In genomic region chr11:6482431-6482830, GRCh38 we compare ENCODE assay signal across 2 cellular contexts.
TF ChIP-seq lines count a peak whose summit lies in the region.

No MANE protein-coding gene starts in this region.

TF ChIP-seq in SK-N-SH, 30 proteins besides CTCF, POLR2A, EP300 and RAD21:
- no peak for TF ChIP-seq REST (IDR thresholded peaks at IDR 0.05; ENCODE audit: low read depth, low read length)
- no peak for TF ChIP-seq FOXM1 (IDR thresholded peaks at IDR 0.05; ENCODE audit: low read depth)
- TF ChIP-seq CHD2 (IDR thresholded peaks at IDR 0.05; ENCODE audit: low read length, partially characterized antibody), result no peak
- no peak for TF ChIP-seq PBX3 (IDR thresholded peaks at IDR 0.05)
- TF ChIP-seq MXI1 (IDR thresholded peaks at IDR 0.05; ENCODE audit: low read depth, low read length), result no peak
- no peak for TF ChIP-seq TAF1 (IDR thresholded peaks at IDR 0.05; ENCODE audit: borderline replicate concordance, low read depth, low read length)
- no peak for TF ChIP-seq RFX5 (IDR thresholded peaks at IDR 0.05; ENCODE audit: low read length)
- TF ChIP-seq EZH2phosphoT487 (IDR thresholded peaks at IDR 0.05; ENCODE audit: borderline replicate concordance, low read depth), result no peak
- TF ChIP-seq ZBTB33 (IDR thresholded peaks at IDR 0.05; ENCODE audit: borderline replicate concordance, low read depth), result no peak
- no peak for TF ChIP-seq SMC3 (IDR thresholded peaks at IDR 0.05; ENCODE audit: low read depth, low read length)
- TF ChIP-seq IRF3 (IDR thresholded peaks at IDR 0.05; ENCODE audit: low read depth, low read length), result no peak
- no peak for TF ChIP-seq TCF12 (IDR thresholded peaks at IDR 0.05)
- no peak for TF ChIP-seq JUND (IDR thresholded peaks at IDR 0.05)
TF ChIP-seq in SK-N-SH: peak in this region for 0.

TF ChIP-seq in SK-N-SH treated with all-trans-retinoic acid at 6 μM for 48 hours, 23 proteins besides CTCF, POLR2A, EP300 and RAD21:
- TF ChIP-seq CSDC2 (CRISPR knock-in tag; IDR thresholded peaks at IDR 0.05), result no peak
- TF ChIP-seq ARNTL (CRISPR knock-in tag; IDR thresholded peaks at IDR 0.05; ENCODE audit: borderline replicate concordance, low read depth), result no peak
- TF ChIP-seq CREB5 (CRISPR knock-in tag; IDR thresholded peaks at IDR 0.05; ENCODE audit: low read depth), result no peak
- no peak for TF ChIP-seq ZNF8 (CRISPR knock-in tag; IDR thresholded peaks at IDR 0.05)
- TF ChIP-seq BACH2 (CRISPR knock-in tag; IDR thresholded peaks at IDR 0.05; ENCODE audit: borderline replicate concordance), result no peak
- no peak for TF ChIP-seq ESRRG (CRISPR knock-in tag; IDR thresholded peaks at IDR 0.05)
- no peak for TF ChIP-seq ZFP30 (CRISPR knock-in tag; IDR thresholded peaks at IDR 0.05)
- no peak for TF ChIP-seq TCF4 (CRISPR knock-in tag; IDR thresholded peaks at IDR 0.05; ENCODE audit: borderline replicate concordance)
- no peak for TF ChIP-seq TOX (CRISPR knock-in tag; IDR thresholded peaks at IDR 0.05; ENCODE audit: borderline replicate concordance)
- TF ChIP-seq ZNF565 (CRISPR knock-in tag; conservative IDR thresholded peaks at IDR 0.05; ENCODE audit: low read depth), result no peak
- no peak for TF ChIP-seq OSR1 (CRISPR knock-in tag; IDR thresholded peaks at IDR 0.05)
- TF ChIP-seq PATZ1 (CRISPR knock-in tag; IDR thresholded peaks at IDR 0.05; ENCODE audit: borderline replicate concordance), result no peak
- TF ChIP-seq TSHZ2 (CRISPR knock-in tag; IDR thresholded peaks at IDR 0.05), result no peak
- no peak for TF ChIP-seq SNAI2 (CRISPR knock-in tag; IDR thresholded peaks at IDR 0.05)
- no peak for TF ChIP-seq CSRNP3 (CRISPR knock-in tag; IDR thresholded peaks at IDR 0.05)
- TF ChIP-seq ZNF70 (CRISPR knock-in tag; IDR thresholded peaks at IDR 0.05), result no peak
- TF ChIP-seq PPARA (CRISPR knock-in tag; IDR thresholded peaks at IDR 0.05; ENCODE audit: borderline replicate concordance), result no peak
TF ChIP-seq in SK-N-SH treated with all-trans-retinoic acid at 6 μM for 48 hours: peak in this region for 0.
